Comparison of ENCODE assay signal across 7 cellular contexts in genomic region chr4:3623809-3624329, GRCh38.
DNase-seq lines count a peak whose midpoint lies in the region; ATAC-seq and TF ChIP-seq lines count a peak whose summit lies in the region.
"Not testable (repeated sequence)": the region's sequence is repeated elsewhere in the genome, so short reads cannot be mapped to it uniquely, and the experiment has no call there.

No MANE protein-coding gene starts in this region.

- not testable (repeated sequence) for H3K9me3 ChIP-seq in right lobe of liver; osteoblast (ENCODE audit: low read depth, low read length); testis

- not testable (repeated sequence) for H3K27ac ChIP-seq in right lobe of liver; osteoblast (ENCODE audit: low read depth, low read length); testis

- TF ChIP-seq POLR2A in right lobe of liver (IDR thresholded peaks at IDR 0.05); testis (IDR thresholded peaks at IDR 0.05): not testable (repeated sequence)

- H3K79me2 ChIP-seq in osteoblast (ENCODE audit: insufficient read depth, low read length), result not testable (repeated sequence)

- not testable (repeated sequence) for H3K27ac Mint-ChIP-seq in activated CD8-positive, alpha-beta T cell treated with anti-CD3 and anti-CD28 coated beads for 36 hours

- WGBS in right lobe of liver (ENCODE audit: insufficient coverage, low coverage, low lambda C conversion rate, missing lambda C conversion rate), result 23% methylated on average over 7 of the region's 11 CpGs
- WGBS in testis, 2 donors, result 42 to 71% methylated on average over 11 of the region's 11 CpGs

- H2AFZ ChIP-seq in osteoblast (ENCODE audit: low read length), result not testable (repeated sequence)

- DNase-seq in GM03348 (ENCODE audit: low spot score) (peak; percentile 26), NCI-H2171 treated with DMSO at 0.1 percent for 48 hours (lab: John Stamatoyannopoulos, UW) (peak; percentile 10), ecto neural progenitor cell (ENCODE audit: low spot score) (peak; percentile 82), right lobe of liver (peak in 2 of 3 donors; percentile 7 to 21), osteoblast (ENCODE audit: insufficient read length, low spot score, missing footprints) (peak; percentile 88), testis (peak; percentile 43)
- DNase-seq in activated CD8-positive, alpha-beta T cell treated with anti-CD3 and anti-CD28 coated beads for 36 hours, result peak; percentile 23

- not testable (repeated sequence) for H3K27me3 ChIP-seq in right lobe of liver, testis
- peaks cover 10% of the 10 kb centered on the region for H3K27me3 ChIP-seq in osteoblast (ENCODE audit: insufficient read depth, low read length)

- not testable (repeated sequence) for H3K4me3 ChIP-seq in right lobe of liver; osteoblast (ENCODE audit: insufficient read depth, low read length); testis

- POLR2A ChIA-PET in activated CD8-positive, alpha-beta T cell treated with anti-CD3 and anti-CD28 coated beads for 36 hours (lab: Charles Lee), result not testable (repeated sequence)

- H3K4me1 ChIP-seq in right lobe of liver; osteoblast (ENCODE audit: insufficient read depth, low read length); testis: not testable (repeated sequence)

- CTCF ChIA-PET in activated CD8-positive, alpha-beta T cell treated with anti-CD3 and anti-CD28 coated beads for 36 hours (lab: Charles Lee), result not testable (repeated sequence)

- peaks cover 23% of the 10 kb centered on the region for H3K27me3 Mint-ChIP-seq in activated CD8-positive, alpha-beta T cell treated with anti-CD3 and anti-CD28 coated beads for 36 hours

- H3K4me3 Mint-ChIP-seq in activated CD8-positive, alpha-beta T cell treated with anti-CD3 and anti-CD28 coated beads for 36 hours, result not testable (repeated sequence)

- intact Hi-C loops in activated CD8-positive, alpha-beta T cell treated with anti-CD3 and anti-CD28 coated beads for 36 hours (cut with micrococcal nuclease); right lobe of liver (cut with DNase I); testis (cut with DNase I; ENCODE audit: low total_unique reads): not testable (repeated sequence)

- H3K4me1 Mint-ChIP-seq in activated CD8-positive, alpha-beta T cell treated with anti-CD3 and anti-CD28 coated beads for 36 hours (ENCODE audit: low read depth), result not testable (repeated sequence)

- H3K36me3 Mint-ChIP-seq in activated CD8-positive, alpha-beta T cell treated with anti-CD3 and anti-CD28 coated beads for 36 hours (ENCODE audit: low read depth), result not testable (repeated sequence)

- ATAC-seq in activated CD8-positive, alpha-beta T cell treated with anti-CD3 and anti-CD28 coated beads for 36 hours, result peak; percentile 24
- ATAC-seq in right lobe of liver, result not testable (repeated sequence)

- H4K20me1 ChIP-seq in osteoblast (ENCODE audit: insufficient read depth, low read length), result not testable (repeated sequence)

- H3K9me3 Mint-ChIP-seq in activated CD8-positive, alpha-beta T cell treated with anti-CD3 and anti-CD28 coated beads for 36 hours, result not testable (repeated sequence)

- not testable (repeated sequence) for H3K4me2 ChIP-seq in osteoblast (ENCODE audit: insufficient read depth, low read length)

- TF ChIP-seq CTCF in activated CD8-positive, alpha-beta T cell treated with anti-CD3 and anti-CD28 coated beads for 36 hours (IDR thresholded peaks at IDR 0.05); right lobe of liver (IDR thresholded peaks at IDR 0.05); osteoblast (IDR thresholded peaks at IDR 0.05; ENCODE audit: extremely low read depth, low read depth, low read length); testis (IDR thresholded peaks at IDR 0.05): not testable (repeated sequence)

- H3K36me3 ChIP-seq in right lobe of liver; osteoblast (ENCODE audit: insufficient read depth, low read length); testis (ENCODE audit: low read depth, missing control alignments): not testable (repeated sequence)

Comparison
In these comparisons a context has a peak if more than half of its experiments do, and no peak if none do; other contexts are left out.
1. DNase-seq: peak in every context shown above with its lines; median percentile 88 in osteoblast; 82 in ecto neural progenitor cell; 43 in testis; 26 in GM03348; 23 in activated CD8-positive, alpha-beta T cell treated with anti-CD3 and anti-CD28 coated beads for 36 hours; 14 in right lobe of liver; 10 in NCI-H2171 treated with DMSO at 0.1 percent for 48 hours.